In the genomic region with DNA sequence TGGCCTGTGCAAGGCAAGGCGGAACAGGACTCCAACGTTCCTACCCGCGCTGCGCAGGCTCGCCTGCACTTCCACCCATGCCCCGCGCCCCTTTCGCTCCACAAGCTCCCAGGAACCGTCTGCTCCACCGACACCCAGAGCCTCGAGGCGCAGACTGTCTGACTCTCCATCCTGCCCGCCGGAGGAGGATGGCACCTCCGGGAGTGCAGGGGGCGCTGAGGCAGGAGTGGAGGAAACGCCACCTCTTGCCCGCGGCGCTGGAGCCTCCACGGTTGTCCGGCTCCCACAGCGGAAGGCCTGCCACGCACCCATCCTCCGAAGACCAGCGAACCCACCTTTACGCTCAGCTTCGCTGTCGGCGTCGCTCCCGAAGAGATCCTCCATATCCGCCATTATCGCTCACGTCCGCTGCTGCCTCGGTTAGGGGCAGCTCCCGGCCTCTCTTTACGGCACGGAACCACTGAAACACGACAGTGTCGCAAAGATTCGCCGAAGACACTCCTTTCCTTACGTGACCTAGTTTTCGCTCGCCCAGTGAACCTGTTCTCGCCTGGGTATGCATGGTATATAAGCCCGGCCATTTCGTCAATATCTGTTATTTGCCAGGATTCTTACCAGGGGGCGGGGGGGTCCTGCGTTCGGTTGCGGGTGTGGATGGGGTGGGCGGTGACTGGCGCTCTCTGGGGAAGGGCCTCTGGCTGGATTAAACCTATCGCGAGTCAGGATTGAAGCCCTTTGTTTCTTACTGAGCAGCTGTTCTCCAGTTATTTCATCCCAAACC, we compare ENCODE assay signal across 8 cellular contexts. TPM values are rescaled to one million over a fixed set of nuclear protein-coding genes. Genes with fewer than 3 reads are reported as not detected.
DNase-seq lines count a peak whose midpoint lies in the region; ATAC-seq and TF ChIP-seq lines count a peak whose summit lies in the region.

A gene (minus strand): TSS at position 426 of the 781 bp plus-strand sequence. CDS start 33 bp downstream, at position 393.

- DNase-seq in DMS 273 treated with DMSO at 0.1 percent for 48 hours (lab: John Stamatoyannopoulos, UW) (peak; percentile 80), HuH-7 (ENCODE audit: low spot score) (peak; percentile 81), epithelial cell of esophagus (ENCODE audit: low read depth) (peak; percentile 98), mucosa of descending colon (peak; percentile 88 to 96 (median 89))
- peak; percentile 89 for DNase-seq in activated CD8-positive, alpha-beta memory T cell treated with anti-CD3 and anti-CD28 coated beads, Interleukin-2, amount 50 U/mL, for 48 hours
- peak; percentile 77 for DNase-seq in stimulated activated CD8-positive, alpha-beta memory T cell treated with anti-CD3 and anti-CD28 coated beads, Interleukin-4, amount 100 ng/mL, for 24 hours (ENCODE audit: low read depth)

- ATAC-seq in GM21515 (IDR thresholded peaks at IDR 0.05; ENCODE audit: unreplicated experiment) = peak; percentile 86
- ATAC-seq in mucosa of descending colon = peak; percentile 99

- H3K79me2 ChIP-seq in OCI-LY1 (ENCODE audit: insufficient read depth, low read length) = peaks cover 46% of the 10 kb centered on the region

- H3K27me3 ChIP-seq in OCI-LY1 (ENCODE audit: insufficient read depth, low read length) = no peaks in the 10 kb centered on the region

- peak within 1 kb of the TSS; percentile 97 for H3K9ac ChIP-seq in OCI-LY1 (ENCODE audit: low read length)

- H3K4me1 ChIP-seq in OCI-LY1 (ENCODE audit: insufficient read depth, low read length, severe bottlenecking) (peaks cover 20% of the 10 kb centered on the region), mucosa of descending colon (ENCODE audit: low read depth) (peaks cover 8% of the 10 kb centered on the region)

- peak within 1 kb of the TSS; percentile 97 for H3K4me3 ChIP-seq in OCI-LY1 (ENCODE audit: low read depth, low read length, poor library complexity, severe bottlenecking)
- H3K4me3 ChIP-seq in epithelial cell of esophagus (ENCODE audit: low read length) = peak within 1 kb of the TSS; percentile 95
- peak within 1 kb of the TSS; percentile 85 for H3K4me3 ChIP-seq in mucosa of descending colon

- H3F3A ChIP-seq in OCI-LY1 (ENCODE audit: insufficient read depth, low read length) = no peaks in the 10 kb centered on the region

- intact Hi-C loops in mucosa of descending colon (cut with DNase I, micrococcal nuclease) = no loop called here

- peak within 1 kb of the TSS; percentile 67 for H2AFZ ChIP-seq in OCI-LY1 (ENCODE audit: low read length)

- H3K36me3 ChIP-seq in OCI-LY1 (ENCODE audit: insufficient read depth, low read length) (peaks cover 10% of the 10 kb centered on the region), mucosa of descending colon (ENCODE audit: low read depth) (no peaks in the 10 kb centered on the region)

- H3K9me3 ChIP-seq in OCI-LY1 (ENCODE audit: low read length) (peaks cover 6% of the 10 kb centered on the region), mucosa of descending colon (peaks cover 7% of the 10 kb centered on the region)

- peak within 1 kb of the TSS; percentile 85 for H3K4me2 ChIP-seq in OCI-LY1 (ENCODE audit: low read length)

- peak; percentile 45 for TF ChIP-seq CTCF in OCI-LY1 (IDR thresholded peaks at IDR 0.05; ENCODE audit: low read length)
- TF ChIP-seq CTCF in epithelial cell of esophagus (IDR thresholded peaks at IDR 0.05; ENCODE audit: insufficient read depth, low read depth, low read length, missing control alignments) = peak; percentile 43
- no peak for TF ChIP-seq CTCF in mucosa of descending colon (IDR thresholded peaks at IDR 0.05)

- peak within 1 kb of the TSS; percentile 59 for H3K27ac ChIP-seq in OCI-LY1 (ENCODE audit: low read depth, low read length, poor library complexity, severe bottlenecking)

- H3K9me2 ChIP-seq in OCI-LY1 (ENCODE audit: low read depth, low read length) = no peaks in the 10 kb centered on the region

- no peaks in the 10 kb centered on the region for H4K20me1 ChIP-seq in OCI-LY1 (ENCODE audit: insufficient read depth, low read length)

RNA-seq across cellular contexts. Expression of the gene that starts here (rescaled TPM):
- total RNA-seq in mucosa of descending colon = 10 to 100 TPM; 21.3 to 26.6 (median 26.3) TPM

Comparison
In these comparisons a context has a peak if more than half of its experiments do, and no peak if none do; other contexts are left out.
1. Peak in every context shown above with its lines: DNase-seq, ATAC-seq, H3K4me3 ChIP-seq and H3K27ac ChIP-seq.